In genomic region chr7:73844131-73844547, GRCh38 we compare ENCODE assay signal across 1 cellular context.
TF ChIP-seq lines count a peak whose summit lies in the region.

No MANE protein-coding gene starts in this region.

TF ChIP-seq in K562, 482 proteins besides CTCF, POLR2A, EP300 and RAD21:
- TF ChIP-seq SMAD4 (CRISPR knock-in tag; conservative IDR thresholded peaks at IDR 0.05) (peak; percentile 59), HEY1 (CRISPR knock-in tag; IDR thresholded peaks at IDR 0.05; ENCODE audit: borderline replicate concordance) (no peak), TEAD4 (IDR thresholded peaks at IDR 0.05; ENCODE audit: low read length) (0 out of 2 replicates have a peak, but pooled peaks have one; percentile 32), TEAD4 (CRISPR knock-in tag; IDR thresholded peaks at IDR 0.05; ENCODE audit: borderline replicate concordance) (no peak), YBX1 (IDR thresholded peaks at IDR 0.05) (no peak), RAD51 (IDR thresholded peaks at IDR 0.05; ENCODE audit: borderline replicate concordance, low read depth) (no peak), ARID3B (CRISPR knock-in tag; IDR thresholded peaks at IDR 0.05; ENCODE audit: borderline replicate concordance) (no peak), HDAC3 (IDR thresholded peaks at IDR 0.05; ENCODE audit: borderline replicate concordance, partially characterized antibody) (no peak), KDM1A (IDR thresholded peaks at IDR 0.05) (peak; percentile 97 to 98), ATF3 (IDR thresholded peaks at IDR 0.05) (peak; percentile 40; the same call in 1 of the 2 replicates), ATF3 (CRISPR knock-in tag; conservative IDR thresholded peaks at IDR 0.05) (no peak), ETV1 (tag; conservative IDR thresholded peaks at IDR 0.05; ENCODE audit: low read depth) (peak; percentile 29; the same call in 1 of the 2 replicates), HDAC1 (IDR thresholded peaks at IDR 0.05) (peak in 1 of 2 experiments; percentile 72; a peak in 2 of 4 replicates), GABPA (tag; conservative IDR thresholded peaks at IDR 0.05; ENCODE audit: low read depth) (peak; percentile 38; the same call in 1 of the 2 replicates), ZC3H4 (CRISPR knock-in tag; IDR thresholded peaks at IDR 0.05; ENCODE audit: borderline replicate concordance) (no peak), HDAC2 (IDR thresholded peaks at IDR 0.05) (peak; percentile 85), JUNB (CRISPR knock-in tag; conservative IDR thresholded peaks at IDR 0.05) (no peak), VEZF1 (CRISPR knock-in tag; IDR thresholded peaks at IDR 0.05) (0 out of 2 replicates have a peak, but pooled peaks have one; percentile 28), TAL1 (IDR thresholded peaks at IDR 0.05) (peak; percentile 44; the same call in 1 of the 2 replicates), ESRRA (IDR thresholded peaks at IDR 0.05; ENCODE audit: borderline replicate concordance, low read depth) (0 out of 2 replicates have a peak, but pooled peaks have one; percentile 65), UBTF (IDR thresholded peaks at IDR 0.05; ENCODE audit: borderline replicate concordance in 1 of 2, low read depth in 2 of 2, low read length in 2 of 2) (no peak), MEIS2 (IDR thresholded peaks at IDR 0.05; ENCODE audit: partially characterized antibody) (peak; percentile 70), CBFA2T2 (conservative IDR thresholded peaks at IDR 0.05) (peak; percentile 32), SOX6 (IDR thresholded peaks at IDR 0.05) (peak; percentile 55), CREM (IDR thresholded peaks at IDR 0.05; ENCODE audit: low read depth) (peak; percentile 27; the same call in 1 of the 2 replicates), RCOR1 (IDR thresholded peaks at IDR 0.05; ENCODE audit: borderline replicate concordance in 1 of 2, low read depth in 2 of 2, low read length in 2 of 2) (peak; percentile 50 to 98; a peak in 3 of 4 replicates), CBX8 (IDR thresholded peaks at IDR 0.05; ENCODE audit: borderline replicate concordance, extremely low read depth, low read depth, low read length, poor library complexity, severe bottlenecking) (no peak), CBFA2T3 (IDR thresholded peaks at IDR 0.05) (peak; percentile 77), SRSF3 (IDR thresholded peaks at IDR 0.05; ENCODE audit: insufficient read depth, low read length) (no peak), REST (CRISPR knock-in tag; IDR thresholded peaks at IDR 0.05; ENCODE audit: low read depth) (no peak), PBX2 (CRISPR knock-in tag; IDR thresholded peaks at IDR 0.05; ENCODE audit: low read depth) (no peak), PBX2 (tag; conservative IDR thresholded peaks at IDR 0.05; ENCODE audit: low read depth) (0 out of 2 replicates have a peak, but pooled peaks have one; percentile 15), SPI1 (IDR thresholded peaks at IDR 0.05; ENCODE audit: borderline replicate concordance, low read depth, low read length) (peak; percentile 57; the same call in 1 of the 2 replicates), ETV6 (IDR thresholded peaks at IDR 0.05; ENCODE audit: borderline replicate concordance in 1 of 2, low read depth in 2 of 2, low read length in 1 of 2) (peak in 1 of 2 experiments; percentile 25; a peak in 1 of 4 replicates), ETV6 (CRISPR knock-in tag; IDR thresholded peaks at IDR 0.05; ENCODE audit: borderline replicate concordance) (no peak), SP2 (IDR thresholded peaks at IDR 0.05; ENCODE audit: extremely low read depth, low read depth, low read length, poor library complexity, severe bottlenecking) (no peak), ATF1 (CRISPR knock-in tag; IDR thresholded peaks at IDR 0.05) (no peak), ATF1 (tag; IDR thresholded peaks at IDR 0.05) (peak; percentile 58; the same call in 1 of the 2 replicates), TCF3 (CRISPR knock-in tag; IDR thresholded peaks at IDR 0.05) (peak; percentile 44; the same call in 1 of the 2 replicates), NFRKB (IDR thresholded peaks at IDR 0.05; ENCODE audit: low read depth) (no peak), AFF4 (CRISPR knock-in tag; IDR thresholded peaks at IDR 0.05) (no peak), ZNF253 (CRISPR knock-in tag; conservative IDR thresholded peaks at IDR 0.05) (no peak)
